Comparison of ENCODE assay signal across 1 cellular context in the genomic region with DNA sequence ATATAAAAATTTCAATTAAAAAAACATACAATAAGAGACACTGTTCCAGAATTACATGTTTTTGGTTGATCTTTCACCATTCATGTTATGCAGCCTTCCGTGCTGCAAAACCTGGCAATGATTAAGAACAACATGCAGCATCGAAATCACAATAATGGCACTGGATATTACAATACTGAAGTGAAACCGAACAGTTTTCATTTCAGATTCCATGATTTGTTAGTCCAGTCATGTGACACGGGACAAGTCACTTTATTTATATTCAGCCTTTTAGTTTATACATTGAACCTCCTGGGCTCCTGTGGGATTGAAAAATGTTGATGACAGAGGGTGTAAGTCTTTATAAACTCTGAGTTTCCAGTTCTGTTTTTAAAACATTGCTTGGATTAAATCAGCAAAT.
TF ChIP-seq lines count a peak whose summit lies in the region.

No MANE protein-coding gene starts in this region.

TF ChIP-seq in K562, 482 proteins besides CTCF, POLR2A, EP300 and RAD21 (continued from another document):
- TF ChIP-seq SIN3A (IDR thresholded peaks at IDR 0.05; ENCODE audit: borderline replicate concordance in 2 of 2, control insufficient read depth in 1 of 2, low read depth in 2 of 2, low read length in 2 of 2), result no peak
- TF ChIP-seq, protein P1, sequence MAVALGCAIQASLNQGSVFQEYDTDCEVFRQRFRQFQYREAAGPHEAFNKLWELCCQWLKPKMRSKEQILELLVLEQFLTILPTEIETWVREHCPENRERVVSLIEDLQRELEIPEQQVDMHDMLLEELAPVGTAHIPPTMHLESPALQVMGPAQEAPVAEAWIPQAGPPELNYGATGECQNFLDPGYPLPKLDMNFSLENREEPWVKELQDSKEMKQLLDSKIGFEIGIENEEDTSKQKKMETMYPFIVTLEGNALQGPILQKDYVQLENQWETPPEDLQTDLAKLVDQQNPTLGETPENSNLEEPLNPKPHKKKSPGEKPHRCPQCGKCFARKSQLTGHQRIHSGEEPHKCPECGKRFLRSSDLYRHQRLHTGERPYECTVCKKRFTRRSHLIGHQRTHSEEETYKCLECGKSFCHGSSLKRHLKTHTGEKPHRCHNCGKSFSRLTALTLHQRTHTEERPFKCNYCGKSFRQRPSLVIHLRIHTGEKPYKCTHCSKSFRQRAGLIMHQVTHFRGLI (CRISPR knock-in tag; IDR thresholded peaks at IDR 0.05), result no peak
- no peak for TF ChIP-seq RBM15 (IDR thresholded peaks at IDR 0.05; ENCODE audit: insufficient read depth, low read length)
